Comparison of ENCODE assay signal across 12 cellular contexts in the genomic region with DNA sequence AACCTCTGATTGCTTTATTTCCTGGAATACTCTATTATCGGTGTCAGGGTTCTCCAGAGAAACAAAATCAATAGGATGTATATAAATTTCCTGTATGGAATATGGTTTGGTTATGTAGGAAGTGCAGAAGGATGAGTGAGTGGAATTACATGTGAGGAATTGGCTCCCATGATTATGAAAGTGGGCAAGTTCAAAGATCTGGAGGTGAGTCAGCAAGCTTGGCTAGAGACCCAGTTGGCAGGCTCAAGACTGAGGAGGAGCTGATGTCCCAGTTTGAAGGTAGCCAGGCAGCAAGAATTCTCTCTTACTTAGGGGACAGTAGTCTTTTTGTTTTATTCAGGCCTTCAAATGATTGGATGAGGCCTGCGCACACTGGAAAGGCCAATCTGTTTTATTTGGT. TPM values are rescaled to one million over a fixed set of nuclear protein-coding genes. Genes with fewer than 3 reads are reported as not detected.
DNase-seq lines count a peak whose midpoint lies in the region; ATAC-seq and TF ChIP-seq lines count a peak whose summit lies in the region.
"Had no signal": no experiment of that assay in that cellular context is flagged by ENCODE, and none has a peak within 500 bp of the region (broad histone marks: within the 10 kb centered on the region; RNA-seq: fewer than 3 reads in every experiment).

No MANE protein-coding gene starts in this region.

- H3K36me3 ChIP-seq in mammary epithelial cell (ENCODE audit: insufficient read depth, low read length) (no peaks in the 10 kb centered on the region), lung (ENCODE audit: control insufficient read depth in 2 of 2, insufficient read depth in 2 of 2, low read length in 2 of 2) (no peaks in the 10 kb centered on the region)

- peak overlapping the region; percentile 26 for H2AFZ ChIP-seq in mammary epithelial cell (ENCODE audit: low read depth, low read length)

- dilution Hi-C loops in mammary epithelial cell (cut with HindIII; ENCODE audit: low sequenced_read_pairs): loop anchor here (5.0 kb wide), 2 partner anchors 74 to 109 kb away; a partner anchor contains a TSS

- no peak for TF ChIP-seq RAD21 in Ishikawa (IDR thresholded peaks at IDR 0.05; ENCODE audit: low read depth)

- POLR2A ChIA-PET in AG04449 (lab: Yijun Ruan, JAX): no interaction called here

- no peaks in the 10 kb centered on the region for H4K20me1 ChIP-seq in mammary epithelial cell (ENCODE audit: insufficient read depth, low read length)

- no peaks in the 10 kb centered on the region for H3K27me3 ChIP-seq in mammary epithelial cell (ENCODE audit: insufficient read depth, low read length)
- H3K27me3 ChIP-seq in lung (ENCODE audit: control insufficient read depth, insufficient read depth): no peaks in the 10 kb centered on the region

- 0% methylated on average over 2 of the region's 2 CpGs for WGBS in mammary epithelial cell (ENCODE audit: low coverage, missing lambda C conversion rate)
- WGBS in lung, 2 donors: 86 to 96% methylated on average over 2 of the region's 2 CpGs

- no peaks in the 10 kb centered on the region for H3K9me3 ChIP-seq in mammary epithelial cell (replicated peaks; ENCODE audit: insufficient read depth, low read length)
- H3K9me3 ChIP-seq in lung (ENCODE audit: control insufficient read depth in 2 of 2, insufficient read depth in 1 of 2, low read length in 1 of 2): no peaks in the 10 kb centered on the region

- DNase-seq in AG04449 (ENCODE audit: low read depth, low spot score) (peak; percentile 86), mammary epithelial cell (peak; percentile 84), lung (ENCODE audit: low spot score) (no peak), midbrain (lab: John Stamatoyannopoulos, UW) (no peak), NCI-H345 (lab: John Stamatoyannopoulos, UW) (no peak)
- DNase-seq: H7, NCI-H187 treated with DMSO at 0.1 percent for 48 hours had no signal

- 0 out of 2 replicates have a peak, but pooled peaks have one; percentile 16 for TF ChIP-seq EP300 in Ishikawa (IDR thresholded peaks at IDR 0.05; ENCODE audit: borderline replicate concordance)

- CTCF ChIA-PET in AG04449 (lab: Yijun Ruan, JAX): interaction anchor here (0.9 to 2.2 kb wide), 2 partner anchors 24 to 31 kb away, joined by 3 to 7 read pairs; no protein-coding TSS in a partner anchor
- CTCF ChIA-PET in mammary epithelial cell (lab: Charles Lee; ENCODE audit: low non-redundant PET): no interaction called here

- no peaks in the 10 kb centered on the region for H3K79me2 ChIP-seq in mammary epithelial cell (ENCODE audit: insufficient read depth, low read length)

- H3K9ac ChIP-seq in mammary epithelial cell (ENCODE audit: insufficient read depth, low read length): no peak overlapping the region

- in situ Hi-C loops in mammary epithelial cell (cut with MboI; ENCODE audit: low sequenced_read_pairs in 2 of 2): no loop called here

- H3K4me2 ChIP-seq in mammary epithelial cell (ENCODE audit: insufficient read depth, low read depth, low read length): peak overlapping the region; percentile 64

- peak overlapping the region; percentile 59 for H3K27ac ChIP-seq in mammary epithelial cell (ENCODE audit: insufficient read depth, low read depth, low read length)
- H3K27ac ChIP-seq in lung (ENCODE audit: low read depth in 1 of 2, low read length in 1 of 2): no peak overlapping the region
- H3K27ac ChIP-seq: C4-2B, HL-60 had no signal

- peak; percentile 62 for ATAC-seq in lung (ENCODE audit: insufficient read depth, low FRiP score)
- no peak for ATAC-seq in GM18520 (IDR thresholded peaks at IDR 0.05; ENCODE audit: unreplicated experiment)
- no peak for ATAC-seq in GM21825 (IDR thresholded peaks at IDR 0.05; ENCODE audit: unreplicated experiment)

- intact Hi-C loops in mammary epithelial cell (cut with micrococcal nuclease): loop anchor here (5.0 kb wide), 1 partner anchor 74 kb away; no protein-coding TSS in a partner anchor

- TF ChIP-seq CTCF in AG04449 (IDR thresholded peaks at IDR 0.05; ENCODE audit: insufficient read depth, low read length, missing control alignments) (no peak), mammary epithelial cell (conservative IDR thresholded peaks at IDR 0.05 in 1 of 2, IDR thresholded peaks at IDR 0.05 in 1 of 2; ENCODE audit: extremely low read depth in 1 of 2, insufficient read depth in 1 of 2, low read depth in 1 of 2, low read length in 2 of 2) (no peak), lung (IDR thresholded peaks at IDR 0.05; ENCODE audit: control extremely low read depth, extremely low read depth) (no peak)

- H3K4me1 ChIP-seq in mammary epithelial cell (ENCODE audit: insufficient read depth, low read length) (peaks cover 39% of the 10 kb centered on the region), lung (ENCODE audit: control insufficient read depth in 2 of 2, insufficient read depth in 2 of 2, low read length in 2 of 2) (peaks cover 3 to 5% of the 10 kb centered on the region in 2 donors)

- no peak overlapping the region for H3K4me3 ChIP-seq in AG04449 (ENCODE audit: low read depth, low read length)
- H3K4me3 ChIP-seq in mammary epithelial cell (replicated peaks in 1 of 3; ENCODE audit: insufficient read depth in 1 of 3, low read depth in 2 of 3, low read length in 3 of 3): no peak overlapping the region
- no peak overlapping the region for H3K4me3 ChIP-seq in lung

- no TSS peak for BruUV-seq in mammary epithelial cell (replicated peaks; lab: Mats Ljungman, UMichigan)

TF ChIP-seq in Ishikawa, 13 proteins besides CTCF, POLR2A, EP300 and RAD21:
- peak; percentile 70 for TF ChIP-seq NFIC (IDR thresholded peaks at IDR 0.05)
- peak; percentile 26; the same call in 1 of the 2 replicates for TF ChIP-seq TCF12 (IDR thresholded peaks at IDR 0.05; ENCODE audit: low read depth)
- no peak for TF ChIP-seq ZBTB7A (IDR thresholded peaks at IDR 0.05; ENCODE audit: low read depth)

RNA-seq across cellular contexts. Expression of a gene that starts 57.5 kb away (rescaled TPM):
- total RNA-seq in mammary epithelial cell: 1 to 10 TPM; 6.0 to 7.7 TPM
- polyA plus RNA-seq in mammary epithelial cell: 6.2 TPM
- polyA minus RNA-seq in mammary epithelial cell: not detected
- total RNA-seq in lung: 1 to 10 TPM; 7.8 to 8.7 TPM
- 10 to 100 TPM in 1 of 2 donors, 1 to 10 TPM in 1; 5.6 to 15.1 TPM for polyA plus RNA-seq in lung
- total RNA-seq: H7 had no signal

Comparison
In these comparisons a context has a peak if more than half of its experiments do, and no peak if none do; other contexts are left out.
1. DNase-seq: peak in AG04449 (single experiment) and mammary epithelial cell (single experiment); none in lung (single experiment), midbrain (single experiment) and NCI-H345 (single experiment).